Comparison of ENCODE assay signal across 27 cellular contexts in the genomic region with DNA sequence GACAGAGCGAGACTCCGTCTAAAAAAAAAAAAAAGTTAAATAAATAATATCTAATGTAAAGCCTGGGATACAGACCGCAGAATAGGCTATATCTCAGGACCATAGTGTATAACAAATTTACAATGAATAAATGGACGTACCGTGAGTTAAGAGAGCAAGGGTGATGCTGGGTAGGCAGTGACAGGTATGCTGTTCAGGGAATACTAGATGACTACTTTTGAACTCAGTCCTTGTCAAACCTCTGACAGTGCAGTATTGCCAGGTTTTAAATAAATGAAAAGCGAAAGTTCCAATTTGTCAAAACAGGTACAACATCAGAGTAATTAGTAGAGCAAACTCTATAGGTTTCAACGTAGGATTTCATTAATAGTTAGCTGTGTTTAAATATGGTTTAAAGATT.
"Had no signal": no experiment of that assay in that cellular context is flagged by ENCODE, and none has a peak within 500 bp of the region (broad histone marks: within the 10 kb centered on the region; RNA-seq: fewer than 3 reads in every experiment).

No MANE protein-coding gene starts in this region.

- ATAC-seq: esophagus mucosa, gastrocnemius medialis, heart right ventricle, left cardiac atrium, left lung, left ventricle myocardium superior, lower lobe of right lung, mucosa of descending colon had no signal

- H3K36me3 ChIP-seq: esophagus squamous epithelium, left lung had no signal

- H3K27ac ChIP-seq: coronary artery, dorsolateral prefrontal cortex, epithelial cell of prostate, esophagus squamous epithelium, gastrocnemius medialis, left lung, lower lobe of right lung had no signal

- DNase-seq: dermis blood vessel endothelial cell; dorsolateral prefrontal cortex; effector CD4-positive, alpha-beta T cell; effector memory CD4-positive, alpha-beta T cell; erythroblast; esophagus squamous epithelium; foreskin fibroblast; foreskin melanocyte; gastrocnemius medialis; glutamatergic neuron; head of caudate nucleus; heart right ventricle; hippocampal formation; left cardiac atrium; left ventricle myocardium superior; lower lobe of right lung; mesenchymal stem cell; mucosa of descending colon; naive B cell had no signal

- FAIRE-seq: colon, endothelial cell of umbilical vein, islet of Langerhans, keratinocyte had no signal

- H3K9me3 ChIP-seq: esophagus squamous epithelium, gastrocnemius medialis, heart right ventricle, left lung, lower lobe of right lung, mucosa of descending colon had no signal

- H3K27me3 ChIP-seq: dorsolateral prefrontal cortex, gastrocnemius medialis, heart right ventricle, left lung had no signal

- H3K4me3 ChIP-seq: coronary artery, dorsolateral prefrontal cortex, esophagus squamous epithelium, gastrocnemius medialis, heart right ventricle, left lung, lower lobe of right lung, mucosa of descending colon had no signal

- H3K4me1 ChIP-seq: gastrocnemius medialis, left lung, lower lobe of right lung had no signal
